Comparison of ENCODE assay signal across 19 cellular contexts in the genomic region with DNA sequence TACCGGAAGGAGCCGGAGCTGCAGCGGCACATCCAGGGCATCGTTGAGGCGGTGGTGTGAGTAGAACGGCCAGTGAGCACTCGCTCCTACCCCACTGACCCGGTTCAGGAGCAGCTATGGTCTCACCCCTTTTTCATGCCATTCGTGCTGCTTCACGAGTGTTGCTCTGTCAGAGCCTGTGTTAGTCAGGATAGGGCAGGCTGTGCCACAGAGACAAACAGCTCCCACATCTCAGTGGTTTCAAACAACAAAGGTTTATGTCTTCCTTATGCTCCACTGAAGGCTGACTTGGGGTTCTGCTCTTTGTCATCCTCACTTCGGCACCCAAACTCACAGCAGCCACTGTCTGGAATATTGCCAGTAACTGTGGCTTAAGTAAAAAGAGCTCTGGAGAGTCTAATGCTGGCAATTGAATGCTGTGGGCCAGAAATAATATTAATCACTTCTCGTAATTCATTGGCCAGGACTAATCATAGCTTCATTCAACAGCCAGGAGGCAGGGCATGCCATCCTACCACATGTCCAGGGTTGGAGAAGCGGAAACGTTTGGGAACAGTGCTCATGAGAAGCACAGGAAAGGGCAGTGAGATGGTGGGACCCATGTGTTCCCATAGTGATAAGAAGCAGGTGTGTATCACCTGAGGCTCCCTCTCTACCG.
"Had no signal": no experiment of that assay in that cellular context is flagged by ENCODE, and none has a peak within 500 bp of the region (broad histone marks: within the 10 kb centered on the region; RNA-seq: fewer than 3 reads in every experiment).

No MANE protein-coding gene starts in this region.

- H3K9me3 ChIP-seq: body of pancreas, gastrocnemius medialis, lower lobe of right lung, thyroid gland, uterus had no signal

- H3K27ac ChIP-seq: body of pancreas, cardiac muscle cell, lower lobe of right lung, thyroid gland had no signal

- H3K4me1 ChIP-seq: body of pancreas, thyroid gland, uterus had no signal

- H3K36me3 ChIP-seq: cardiac muscle cell, uterus had no signal

- H3K36me3 Mint-ChIP-seq: activated CD4-positive, alpha-beta memory T cell treated with anti-CD3 and anti-CD28 coated beads for 36 hours; activated naive CD4-positive, alpha-beta T cell treated with anti-CD3 and anti-CD28 coated beads, Interleukin-2, amount 50 U/mL, for 24 hours; natural killer cell had no signal

- H3K4me3 ChIP-seq: body of pancreas, cardiac muscle cell, gastrocnemius medialis, lower lobe of right lung, thyroid gland, uterus had no signal

- ATAC-seq: body of pancreas, esophagus mucosa, gastrocnemius medialis, lower lobe of right lung, natural killer cell had no signal

- H3K27ac Mint-ChIP-seq: activated CD4-positive, alpha-beta memory T cell treated with anti-CD3 and anti-CD28 coated beads for 36 hours; activated naive CD4-positive, alpha-beta T cell treated with anti-CD3 and anti-CD28 coated beads, Interleukin-2, amount 50 U/mL, for 24 hours; dendritic cell treated with granulocyte-macrophage colony-stimulating factor and Interleukin-4, amounts not matched to agents 40 ng/mL and 50 ng/mL, for 4 days; mesothelial cell of epicardium; natural killer cell had no signal

- H3K27me3 Mint-ChIP-seq: activated CD4-positive, alpha-beta memory T cell treated with anti-CD3 and anti-CD28 coated beads for 36 hours; activated naive CD4-positive, alpha-beta T cell treated with anti-CD3 and anti-CD28 coated beads, Interleukin-2, amount 50 U/mL, for 24 hours; dendritic cell treated with granulocyte-macrophage colony-stimulating factor and Interleukin-4, amounts not matched to agents 40 ng/mL and 50 ng/mL, for 4 days had no signal

- H3K4me3 Mint-ChIP-seq: activated CD4-positive, alpha-beta memory T cell treated with anti-CD3 and anti-CD28 coated beads for 36 hours; activated naive CD4-positive, alpha-beta T cell treated with anti-CD3 and anti-CD28 coated beads, Interleukin-2, amount 50 U/mL, for 24 hours; dendritic cell treated with granulocyte-macrophage colony-stimulating factor and Interleukin-4, amounts not matched to agents 40 ng/mL and 50 ng/mL, for 4 days; mesothelial cell of epicardium; natural killer cell had no signal

- H3K9me3 Mint-ChIP-seq: activated CD4-positive, alpha-beta memory T cell treated with anti-CD3 and anti-CD28 coated beads for 36 hours; activated naive CD4-positive, alpha-beta T cell treated with anti-CD3 and anti-CD28 coated beads, Interleukin-2, amount 50 U/mL, for 24 hours; dendritic cell treated with granulocyte-macrophage colony-stimulating factor and Interleukin-4, amounts not matched to agents 40 ng/mL and 50 ng/mL, for 4 days; natural killer cell had no signal

- DNase-seq: activated CD4-positive, alpha-beta memory T cell treated with anti-CD3 and anti-CD28 coated beads for 36 hours; activated CD4-positive, alpha-beta T cell treated with anti-CD3 and anti-CD28 coated beads for 48 hours; activated effector memory CD4-positive, alpha-beta T cell treated with anti-CD3 and anti-CD28 coated beads, Interleukin-2, amount 50 U/mL, for 16 hours; anterior cingulate cortex; body of pancreas; effector CD4-positive, alpha-beta T cell; gastrocnemius medialis; head of caudate nucleus; lower lobe of right lung; natural killer cell; stimulated activated CD4-positive, alpha-beta T cell treated with anti-CD3 and anti-CD28 coated beads, Interleukin-4, amount 100 ng/mL, for 24 hours; stimulated activated naive CD4-positive, alpha-beta T cell treated with Interleukin-2 at 50 U/mL for 16 hours; thyroid gland; uterus had no signal

- H3K27me3 ChIP-seq: body of pancreas, cardiac muscle cell, gastrocnemius medialis, thyroid gland, uterus had no signal
